ENCODE assay signal across 15 cellular contexts in the genomic region with DNA sequence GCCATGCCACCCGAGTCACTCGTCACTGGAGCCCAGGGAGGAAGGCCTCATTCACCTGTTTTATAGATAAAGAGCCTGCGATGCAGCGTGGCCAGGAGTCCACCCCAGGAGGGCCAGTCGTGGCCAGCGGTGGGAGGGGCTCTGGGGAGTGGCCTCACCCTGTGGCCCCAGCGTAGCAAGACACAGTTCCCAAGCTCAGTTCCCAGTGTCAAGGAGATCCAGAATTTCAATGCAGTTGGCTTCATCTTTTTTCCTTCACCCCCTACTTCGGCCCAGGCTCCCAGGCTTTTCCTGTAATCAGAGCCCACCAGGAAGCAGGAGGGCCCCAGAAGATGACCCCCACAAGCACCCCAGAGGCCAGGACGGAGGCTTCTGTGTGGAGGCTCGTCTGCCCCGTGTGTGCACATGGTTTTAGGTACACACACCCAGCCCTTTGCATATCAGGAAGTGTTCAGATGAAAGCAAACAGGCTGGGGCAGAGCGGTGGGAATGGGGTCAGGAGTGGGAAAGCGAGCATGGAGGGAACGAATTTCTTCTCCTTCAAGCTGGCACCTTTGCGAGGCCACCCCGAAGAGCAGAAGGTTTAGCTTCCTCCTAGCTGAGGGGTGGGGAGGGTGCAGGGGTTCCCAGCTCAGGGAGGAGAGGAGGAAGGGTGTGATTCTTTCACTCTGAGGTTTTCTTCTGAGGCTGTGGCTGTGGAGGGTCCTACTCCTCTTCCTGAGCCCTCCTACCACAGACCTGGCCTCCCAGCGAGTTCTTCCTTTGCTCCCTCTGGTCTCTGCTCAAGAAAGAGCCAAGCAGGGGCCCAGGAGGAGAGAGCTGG.
DNase-seq lines count a peak whose midpoint lies in the region; ATAC-seq and TF ChIP-seq lines count a peak whose summit lies in the region.
"Had no signal": no experiment of that assay in that cellular context is flagged by ENCODE, and none has a peak within 500 bp of the region (broad histone marks: within the 10 kb centered on the region; RNA-seq: fewer than 3 reads in every experiment).

No MANE protein-coding gene starts in this region.

- peaks cover 25% of the 10 kb centered on the region for H3K4me1 Mint-ChIP-seq in nephron progenitor cell

- POLR2A ChIA-PET in PC-3 (lab: Charles Lee; ENCODE audit: unreplicated experiment), result no interaction called here

- no peaks in the 10 kb centered on the region for H3K9me3 Mint-ChIP-seq in nephron progenitor cell
- H3K9me3 Mint-ChIP-seq: H9; stimulated activated naive CD8-positive, alpha-beta T cell treated with anti-CD3 and anti-CD28 coated beads, Interleukin-15, Interleukin-2, amounts not matched to agents 100 ng/mL and 50 ng/mL, for 24 hours had no signal

- peak overlapping the region; percentile 26 to 83 (median 69); a peak in 19 of 22 replicates for H3K27ac ChIP-seq in BLaER1 treated with 17β-estradiol and CSF1 and Interleukin-3, amounts not matched to agents 10 nM and 100 nM
- H3K27ac ChIP-seq in dorsolateral prefrontal cortex, result peak overlapping the region in 48 of 59 donors; percentile 1 to 85 (median 56)
- no peak overlapping the region for H3K27ac ChIP-seq in PC-3 (ENCODE audit: low read length)
- H3K27ac ChIP-seq: WERI-Rb-1 had no signal

- H4K20me1 ChIP-seq in BLaER1 treated with 17β-estradiol and CSF1 and Interleukin-3, amounts not matched to agents 10 nM and 100 nM, result peaks cover 17 to 82% (median 41%) of the 10 kb centered on the region in 11 experiments; a peak in 17 of 22 replicates
- no peaks in the 10 kb centered on the region for H4K20me1 ChIP-seq in PC-3 (ENCODE audit: low read length)

- no peak overlapping the region for H2AFZ ChIP-seq in PC-3 (ENCODE audit: low read length)

- intact Hi-C loops in dorsolateral prefrontal cortex (cut with DNase I) (no loop called here), PC-3 (cut with micrococcal nuclease) (no loop called here)

- peaks cover 2% of the 10 kb centered on the region for H3K27me3 Mint-ChIP-seq in nephron progenitor cell (ENCODE audit: low read depth, poor library complexity)
- H3K27me3 Mint-ChIP-seq: stimulated activated naive CD8-positive, alpha-beta T cell treated with anti-CD3 and anti-CD28 coated beads, Interleukin-15, Interleukin-2, amounts not matched to agents 100 ng/mL and 50 ng/mL, for 24 hours had no signal

- H3K27ac Mint-ChIP-seq in nephron progenitor cell, result peak overlapping the region; percentile 68
- H3K27ac Mint-ChIP-seq: H9; stimulated activated naive CD8-positive, alpha-beta T cell treated with anti-CD3 and anti-CD28 coated beads, Interleukin-15, Interleukin-2, amounts not matched to agents 100 ng/mL and 50 ng/mL, for 24 hours had no signal

- no peak for ATAC-seq in PC-3

- no peak overlapping the region for H3K4me3 Mint-ChIP-seq in nephron progenitor cell
- H3K4me3 Mint-ChIP-seq: H9; stimulated activated naive CD8-positive, alpha-beta T cell treated with anti-CD3 and anti-CD28 coated beads, Interleukin-15, Interleukin-2, amounts not matched to agents 100 ng/mL and 50 ng/mL, for 24 hours had no signal

- BruUV-seq in PC-3 (replicated peaks; lab: Mats Ljungman, UMichigan), result no TSS peak

- H3K4me1 ChIP-seq in BLaER1 treated with 17β-estradiol and CSF1 and Interleukin-3, amounts not matched to agents 10 nM and 100 nM, result peaks cover 24 to 95% (median 62%) of the 10 kb centered on the region in 10 experiments
- H3K4me1 ChIP-seq in PC-3 (ENCODE audit: insufficient read depth, low read length), result no peaks in the 10 kb centered on the region

- peaks cover 12 to 84% (median 53%) of the 10 kb centered on the region in 11 experiments; a peak in 18 of 22 replicates for H3K36me3 ChIP-seq in BLaER1 treated with 17β-estradiol and CSF1 and Interleukin-3, amounts not matched to agents 10 nM and 100 nM
- no peaks in the 10 kb centered on the region; the same call in 1 of the 2 replicates for H3K36me3 ChIP-seq in PC-3 (ENCODE audit: low read depth, low read length)

- H3K79me2 ChIP-seq in PC-3 (ENCODE audit: low read length), result no peaks in the 10 kb centered on the region

- peak overlapping the region; percentile 31 to 79 (median 52); a peak in 19 of 22 replicates for H3K9ac ChIP-seq in BLaER1 treated with 17β-estradiol and CSF1 and Interleukin-3, amounts not matched to agents 10 nM and 100 nM
- no peak overlapping the region for H3K9ac ChIP-seq in PC-3 (ENCODE audit: low read length)

- DNase-seq in Jurkat, Clone E6-1 (ENCODE audit: low read depth, low spot score), result peak; percentile 27
- DNase-seq in dorsolateral prefrontal cortex (no peak), nephron progenitor cell (no peak), SKM-1 treated with dmso at 0.1 percent for 144 hours (lab: John Stamatoyannopoulos, UW; ENCODE audit: unreplicated experiment) (no peak), ureter (ENCODE audit: low spot score) (no peak), PC-3 (no peak), activated gamma-delta T cell treated with Interleukin-2 at 50 U/mL for 16 hours (no peak)
- DNase-seq: activated effector memory CD4-positive, alpha-beta T cell treated with Interleukin-2 at 50 U/mL for 16 hours; effector CD4-positive, alpha-beta T cell; H9; NCI-H2227 treated with DMSO at 0.1 percent for 48 hours; stimulated activated CD4-positive, alpha-beta T cell treated with anti-CD3 and anti-CD28 coated beads, Interleukin-1b, Interleukin-23, amount 100 ng/mL, for 48 hours; WERI-Rb-1 had no signal

- no peak for TF ChIP-seq CTCF in dorsolateral prefrontal cortex (IDR thresholded peaks at IDR 0.05 in 54 of 56, conservative IDR thresholded peaks at IDR 0.05 in 2 of 56; ENCODE audit: low read depth in 1 of 56, partially characterized antibody in 56 of 56)
- TF ChIP-seq CTCF in nephron progenitor cell (IDR thresholded peaks at IDR 0.05), result no peak
- no peak for TF ChIP-seq CTCF in PC-3 (conservative IDR thresholded peaks at IDR 0.05; ENCODE audit: low read depth, low read length)

- H3K27me3 ChIP-seq in BLaER1 treated with 17β-estradiol and CSF1 and Interleukin-3, amounts not matched to agents 10 nM and 100 nM, result no peaks in the 10 kb centered on the region
- H3K27me3 ChIP-seq in dorsolateral prefrontal cortex (peaks cover 0 to 2% (median 0%) of the 10 kb centered on the region in 45 donors), PC-3 (ENCODE audit: low read length) (no peaks in the 10 kb centered on the region)

- H3K4me3 ChIP-seq in BLaER1 treated with 17β-estradiol and CSF1 and Interleukin-3, amounts not matched to agents 10 nM and 100 nM, result peak overlapping the region in 1 of 10 experiments; percentile 49; a peak in 2 of 20 replicates
- H3K4me3 ChIP-seq in Jurkat, Clone E6-1 (ENCODE audit: low read length), result no peak overlapping the region
- H3K4me3 ChIP-seq in dorsolateral prefrontal cortex (no peak overlapping the region), PC-3 (ENCODE audit: low read length) (no peak overlapping the region)

- H3K4me2 ChIP-seq in BLaER1 treated with 17β-estradiol and CSF1 and Interleukin-3, amounts not matched to agents 10 nM and 100 nM, result peak overlapping the region; percentile 42 to 95 (median 78)
- no peak overlapping the region for H3K4me2 ChIP-seq in PC-3 (ENCODE audit: low read length)

- no peaks in the 10 kb centered on the region for H3K9me2 ChIP-seq in PC-3 (replicated peaks; ENCODE audit: low read length)

- H3K9me3 ChIP-seq in BLaER1 treated with 17β-estradiol and CSF1 and Interleukin-3, amounts not matched to agents 10 nM and 100 nM (replicated peaks in 1 of 11), result no peaks in the 10 kb centered on the region
- H3K9me3 ChIP-seq in PC-3 (ENCODE audit: low read length), result no peaks in the 10 kb centered on the region

- CTCF ChIA-PET in PC-3 (lab: Charles Lee), result no interaction called here

- peaks cover 42% of the 10 kb centered on the region for H3K36me3 Mint-ChIP-seq in nephron progenitor cell (ENCODE audit: low read depth)

- H3F3A ChIP-seq in PC-3 (ENCODE audit: low read length, unreplicated experiment), result no peaks in the 10 kb centered on the region
